ENCODE assay signal across 6 cellular contexts in the genomic region with DNA sequence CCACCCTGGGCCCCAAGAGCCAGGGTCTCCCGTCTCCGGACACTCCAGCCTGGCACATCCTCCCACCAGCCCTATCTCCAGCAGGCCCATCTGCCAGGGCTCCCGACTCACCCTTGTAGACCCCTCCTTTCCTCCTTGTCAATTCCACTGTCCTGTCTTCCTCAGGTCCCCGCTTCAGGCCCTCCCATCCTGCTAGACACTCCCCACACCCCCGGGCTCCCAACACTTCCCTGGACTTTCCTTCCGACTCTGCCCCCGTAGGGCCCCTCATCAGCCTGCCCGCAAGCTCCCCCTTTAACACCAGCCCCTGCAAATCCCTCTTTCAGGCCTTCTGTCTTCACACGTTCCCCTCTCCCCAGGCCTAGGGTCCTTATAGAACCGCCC. TPM values are rescaled to one million over a fixed set of nuclear protein-coding genes. Genes with fewer than 3 reads are reported as not detected.
DNase-seq lines count a peak whose midpoint lies in the region; ATAC-seq and TF ChIP-seq lines count a peak whose summit lies in the region.

No MANE protein-coding gene starts in this region.

- no peak for TF ChIP-seq CTCF in natural killer cell (IDR thresholded peaks at IDR 0.05)

- H3K9me3 Mint-ChIP-seq in activated naive CD8-positive, alpha-beta T cell treated with anti-CD3 and anti-CD28 coated beads for 36 hours: no peaks in the 10 kb centered on the region
- H3K9me3 Mint-ChIP-seq in natural killer cell: no peaks in the 10 kb centered on the region

- ATAC-seq in natural killer cell: no peak
- no peak for ATAC-seq in GM18519 (IDR thresholded peaks at IDR 0.05; ENCODE audit: low FRiP score, unreplicated experiment)

- peak overlapping the region; percentile 89 for H3K4me3 Mint-ChIP-seq in activated naive CD8-positive, alpha-beta T cell treated with anti-CD3 and anti-CD28 coated beads for 36 hours
- peak overlapping the region; percentile 89 for H3K4me3 Mint-ChIP-seq in natural killer cell

- no peaks in the 10 kb centered on the region for H3K27me3 Mint-ChIP-seq in activated naive CD8-positive, alpha-beta T cell treated with anti-CD3 and anti-CD28 coated beads for 36 hours
- no peaks in the 10 kb centered on the region for H3K27me3 Mint-ChIP-seq in natural killer cell (ENCODE audit: low read depth in 2 of 2)

- H3K27ac Mint-ChIP-seq in activated naive CD8-positive, alpha-beta T cell treated with anti-CD3 and anti-CD28 coated beads for 36 hours: peak overlapping the region; percentile 84
- H3K27ac Mint-ChIP-seq in natural killer cell: peak overlapping the region; percentile 88 to 93

- H3K36me3 Mint-ChIP-seq in activated naive CD8-positive, alpha-beta T cell treated with anti-CD3 and anti-CD28 coated beads for 36 hours: peaks cover 23% of the 10 kb centered on the region
- H3K36me3 Mint-ChIP-seq in natural killer cell: no peaks in the 10 kb centered on the region

- in situ Hi-C loops in ACHN (cut with HindIII; ENCODE audit: low pct_ligation_motif_present, low pct_unique_long_range_greater_than_20kb, low sequenced_read_pairs): no loop called here

- intact Hi-C loops in natural killer cell (cut with micrococcal nuclease): no loop called here

- H3K4me1 Mint-ChIP-seq in activated naive CD8-positive, alpha-beta T cell treated with anti-CD3 and anti-CD28 coated beads for 36 hours: peaks cover 12% of the 10 kb centered on the region
- H3K4me1 Mint-ChIP-seq in natural killer cell: peaks cover 11 to 13% of the 10 kb centered on the region in 2 donors

- DNase-seq in EH (ENCODE audit: low read depth): peak; percentile 6
- DNase-seq in activated naive CD8-positive, alpha-beta T cell treated with anti-CD3 and anti-CD28 coated beads for 36 hours: no peak
- no peak for DNase-seq in natural killer cell
- DNase-seq in AG08395 (ENCODE audit: low spot score): no peak
- no peak for DNase-seq in ACHN

RNA-seq across cellular contexts. Expression of gene PRAF2, which starts 1.1 kb away (rescaled TPM):
- total RNA-seq in activated naive CD8-positive, alpha-beta T cell treated with anti-CD3 and anti-CD28 coated beads for 36 hours: 10 to 100 TPM; 10.1 to 11.9 TPM
- total RNA-seq in natural killer cell: 10 to 100 TPM; 18.1 to 24.8 (median 19.9) TPM

RNA-seq across cellular contexts. Expression of gene WDR45, which starts 7.0 kb away (rescaled TPM):
- total RNA-seq in activated naive CD8-positive, alpha-beta T cell treated with anti-CD3 and anti-CD28 coated beads for 36 hours: 10 to 100 TPM; 23.7 to 31.1 TPM
- total RNA-seq in natural killer cell: 100 to 1,000 TPM; 116 to 142 (median 134) TPM

RNA-seq across cellular contexts. Expression of gene CCDC120, which starts 13.9 kb away (rescaled TPM):
- total RNA-seq in activated naive CD8-positive, alpha-beta T cell treated with anti-CD3 and anti-CD28 coated beads for 36 hours: 1 to 10 TPM; 3.7 to 4.3 TPM
- 10 to 100 TPM; 12.5 to 14.2 (median 13.0) TPM for total RNA-seq in natural killer cell

RNA-seq across cellular contexts. Expression of gene TFE3, which starts 29.5 kb away (rescaled TPM):
- 10 to 100 TPM; 21.0 to 23.3 TPM for total RNA-seq in activated naive CD8-positive, alpha-beta T cell treated with anti-CD3 and anti-CD28 coated beads for 36 hours
- 10 to 100 TPM; 43.8 to 57.5 (median 43.9) TPM for total RNA-seq in natural killer cell

RNA-seq across cellular contexts. Expression of gene GPKOW, which starts 50.8 kb away (rescaled TPM):
- 10 to 100 TPM; 19.9 to 20.0 TPM for total RNA-seq in activated naive CD8-positive, alpha-beta T cell treated with anti-CD3 and anti-CD28 coated beads for 36 hours
- 10 to 100 TPM; 22.4 to 26.0 (median 25.3) TPM for total RNA-seq in natural killer cell
